In genomic region chr15:39430389-39430788, GRCh38 we compare ENCODE assay signal across 14 cellular contexts.
A peak's percentile ranks its signal among the peaks of the same experiment; 100 is the strongest.
DNase-seq lines count a peak whose midpoint lies in the region; ATAC-seq and TF ChIP-seq lines count a peak whose summit lies in the region.
"Had no signal": no experiment of that assay in that cellular context is flagged by ENCODE, and none has a peak within 500 bp of the region (broad histone marks: within the 10 kb centered on the region; RNA-seq: fewer than 3 reads in every experiment).

No MANE protein-coding gene starts in this region.

- no peak overlapping the region for H3K4me3 ChIP-seq in cardiac muscle cell
- no peak overlapping the region for H3K4me3 ChIP-seq in PC-3 (ENCODE audit: low read length)
- H3K4me3 ChIP-seq: skin epidermis had no signal

- no peaks in the 10 kb centered on the region for H3K79me2 ChIP-seq in PC-3 (ENCODE audit: low read length)

- H3K36me3 Mint-ChIP-seq in type B pancreatic cell = no peaks in the 10 kb centered on the region

- H2AFZ ChIP-seq in PC-3 (ENCODE audit: low read length) = peak overlapping the region; percentile 35; the same call in 1 of the 2 replicates

- no TSS peak for BruUV-seq in PC-3 (replicated peaks; lab: Mats Ljungman, UMichigan)

- no peak overlapping the region for H3K4me3 Mint-ChIP-seq in type B pancreatic cell
- H3K4me3 Mint-ChIP-seq: neural crest cell, T-helper 17 cell had no signal

- peak overlapping the region; percentile 46 for H3K27ac Mint-ChIP-seq in type B pancreatic cell
- H3K27ac Mint-ChIP-seq: T-helper 17 cell had no signal

- H3K9ac ChIP-seq in PC-3 (ENCODE audit: low read length) = peak overlapping the region; percentile 10; the same call in 1 of the 2 replicates

- H3K27me3 ChIP-seq in cardiac muscle cell (no peaks in the 10 kb centered on the region), PC-3 (ENCODE audit: low read length) (no peaks in the 10 kb centered on the region)

- intact Hi-C loops in Right ventricle myocardium inferior (cut with DNase I) (loop anchor here (5.0 kb wide), 1 partner anchor 147 kb away; no protein-coding TSS in a partner anchor), PC-3 (cut with micrococcal nuclease) (loop anchor here (10.0 kb wide), 1 partner anchor 616 kb away; no protein-coding TSS in a partner anchor), left ventricle myocardium superior (cut with micrococcal nuclease) (no loop called here)

- no peaks in the 10 kb centered on the region for H4K20me1 ChIP-seq in PC-3 (ENCODE audit: low read length)

- CTCF ChIA-PET in PC-3 (lab: Charles Lee) = no interaction called here

- H3K4me1 ChIP-seq in cardiac muscle cell (ENCODE audit: low read depth) = peaks cover 42% of the 10 kb centered on the region
- peaks cover 17% of the 10 kb centered on the region for H3K4me1 ChIP-seq in PC-3 (ENCODE audit: insufficient read depth, low read length)

- POLR2A ChIA-PET in PC-3 (lab: Charles Lee; ENCODE audit: unreplicated experiment) = no interaction called here

- TF ChIP-seq CTCF in cardiac muscle cell (IDR thresholded peaks at IDR 0.05; ENCODE audit: low read depth, low read length) (no peak), PC-3 (conservative IDR thresholded peaks at IDR 0.05; ENCODE audit: low read depth, low read length) (no peak), type B pancreatic cell (conservative IDR thresholded peaks at IDR 0.05) (no peak)

- peaks cover 16% of the 10 kb centered on the region for H3K4me1 Mint-ChIP-seq in type B pancreatic cell (ENCODE audit: unreplicated experiment)

- peak overlapping the region; percentile 25 for H3K4me2 ChIP-seq in PC-3 (ENCODE audit: low read length)

- H3K9me2 ChIP-seq in PC-3 (replicated peaks; ENCODE audit: low read length) = no peaks in the 10 kb centered on the region

- H3K27me3 Mint-ChIP-seq in type B pancreatic cell = peaks cover 6% of the 10 kb centered on the region

- DNase-seq in cardiac muscle cell (ENCODE audit: low read depth in 1 of 2, low spot score in 1 of 2) = no peak
- DNase-seq in Right ventricle myocardium inferior (ENCODE audit: missing footprints) = no peak
- DNase-seq in PC-3 = no peak
- no peak for DNase-seq in left ventricle myocardium superior
- no peak for DNase-seq in type B pancreatic cell (ENCODE audit: extremely low spot score, unreplicated experiment)
- DNase-seq in mesenteric fat pad (ENCODE audit: low spot score) = no peak
- DNase-seq in glomerular visceral epithelial cell (ENCODE audit: extremely low spot score) = no peak
- DNase-seq: activated CD4-positive, alpha-beta T cell treated with anti-CD3 and anti-CD28 coated beads for 4 hours; H7; hypothalamus; T-helper 17 cell had no signal

- H3K9me3 Mint-ChIP-seq in type B pancreatic cell = peaks cover 6% of the 10 kb centered on the region

- ATAC-seq in Right ventricle myocardium inferior = no peak
- no peak for ATAC-seq in PC-3
- peak; percentile 21 for ATAC-seq in left ventricle myocardium superior
- no peak for ATAC-seq in HG02642 (IDR thresholded peaks at IDR 0.05; ENCODE audit: poor library complexity, unreplicated experiment)
- ATAC-seq: T-helper 17 cell had no signal

- no peaks in the 10 kb centered on the region for H3K9me3 ChIP-seq in cardiac muscle cell (ENCODE audit: low read depth)
- H3K9me3 ChIP-seq in PC-3 (ENCODE audit: low read length) = no peaks in the 10 kb centered on the region

- no peaks in the 10 kb centered on the region for H3K36me3 ChIP-seq in cardiac muscle cell
- no peaks in the 10 kb centered on the region for H3K36me3 ChIP-seq in PC-3 (ENCODE audit: low read depth, low read length)

- H3K27ac ChIP-seq in cardiac muscle cell = peak overlapping the region; percentile 56
- H3K27ac ChIP-seq in PC-3 (ENCODE audit: low read length) = peak overlapping the region; percentile 27

- H3F3A ChIP-seq in PC-3 (ENCODE audit: low read length, unreplicated experiment) = no peaks in the 10 kb centered on the region
